22 cellular contexts compared by ENCODE assay signal in the genomic region with DNA sequence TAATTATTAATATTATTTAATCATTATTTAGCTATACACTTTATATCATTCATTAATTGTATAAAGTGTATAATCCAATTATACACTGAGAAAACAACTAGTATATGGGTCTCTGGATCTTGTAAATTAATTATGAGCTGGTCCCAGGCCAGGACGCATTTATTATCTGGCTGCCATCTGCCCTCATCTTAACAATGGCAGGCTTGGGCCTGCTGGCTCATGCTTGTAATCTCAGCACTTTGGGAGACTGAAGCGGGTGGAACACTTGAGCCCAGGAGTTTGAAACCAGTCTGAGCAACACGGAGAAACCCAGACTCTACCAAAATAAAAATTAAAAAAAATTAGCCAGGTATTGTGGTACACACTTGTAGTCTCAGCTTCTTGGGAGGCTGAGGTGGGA.
"Had no signal": no experiment of that assay in that cellular context is flagged by ENCODE, and none has a peak within 500 bp of the region (broad histone marks: within the 10 kb centered on the region; RNA-seq: fewer than 3 reads in every experiment).

No MANE protein-coding gene starts in this region.

- H3K4me3 ChIP-seq: breast epithelium, heart right ventricle, neural progenitor cell, testis, transverse colon had no signal

- H3K9ac ChIP-seq: neural progenitor cell had no signal

- DNase-seq: activated CD4-positive, alpha-beta T cell treated with anti-CD3 and anti-CD28 coated beads for 1 hour; activated CD4-positive, alpha-beta T cell treated with anti-CD3 and anti-CD28 coated beads, Interleukin-2, amount 10 ng/mL, durations not matched to agents 7 days and 5 days; activated CD8-positive, alpha-beta T cell treated with anti-CD3 and anti-CD28 coated beads for 36 hours; activated gamma-delta T cell treated with Interleukin-2 at 50 U/mL for 16 hours; activated T-cell treated with anti-CD3 and anti-CD28 coated beads, Interleukin-2, amount 50 U/mL, for 4 hours; central memory CD4-positive, alpha-beta T cell; endodermal cell; foreskin fibroblast; heart right ventricle; natural killer cell; occipital lobe; right cardiac atrium; stimulated activated CD4-positive, alpha-beta T cell treated with anti-CD3 and anti-CD28 coated beads, Interleukin-15, amount 100 ng/mL, for 24 hours; stimulated activated CD4-positive, alpha-beta T cell treated with anti-CD3 and anti-CD28 coated beads, Interleukin-2, amount 100 ng/mL, for 24 hours; stimulated activated naive B cell treated with anti-CD40 and anti-IgM and Interleukin-4, amounts not matched to agents 10 μg/mL and 1 μg/mL and 100 μg/mL, for 72 hours; testis; transverse colon had no signal

- H3K4me2 ChIP-seq: neural progenitor cell had no signal

- H3K9me3 ChIP-seq: testis had no signal

- H3K36me3 ChIP-seq: breast epithelium, heart right ventricle, neural progenitor cell, transverse colon had no signal

- H3K27me3 ChIP-seq: breast epithelium, heart right ventricle, neural progenitor cell, testis, transverse colon had no signal

- H2AFZ ChIP-seq: neural progenitor cell had no signal

- H3K4me1 ChIP-seq: breast epithelium, heart right ventricle, neural progenitor cell, testis, transverse colon had no signal

- ATAC-seq: activated CD8-positive, alpha-beta T cell treated with anti-CD3 and anti-CD28 coated beads for 36 hours; activated T-cell treated with anti-CD3 and anti-CD28 coated beads, Interleukin-2, amount 50 U/mL, for 4 hours; activated T-helper 17 cell treated with anti-CD3 and anti-CD28 coated beads, Interleukin-2, amount 50 U/mL, for 72 hours; esophagus mucosa; heart right ventricle; natural killer cell; right cardiac atrium; stimulated activated naive B cell treated with anti-CD40 and anti-IgM and Interleukin-4, amounts not matched to agents 10 μg/mL and 1 μg/mL and 100 μg/mL, for 72 hours; WTC11 had no signal

- H3K27ac ChIP-seq: breast epithelium, heart right ventricle, neural progenitor cell, testis, transverse colon had no signal
